Comparison of ENCODE assay signal across 8 cellular contexts in genomic region chrX:21839334-21840198, GRCh38. TPM values are rescaled to one million over a fixed set of nuclear protein-coding genes. Genes with fewer than 3 reads are reported as not detected.
DNase-seq lines count a peak whose midpoint lies in the region; ATAC-seq and FAIRE-seq lines count a peak whose summit lies in the region.

TSS of gene MBTPS2 (plus strand) at chrX:21839617. CDS start at chrX:21839735, 118 bp downstream.

- H3K27me3 Mint-ChIP-seq in activated CD8-positive, alpha-beta memory T cell treated with anti-CD3 and anti-CD28 coated beads, Interleukin-2, amount 10 ng/mL, durations not matched to agents 7 days and 5 days, result no peaks in the 10 kb centered on the region

- ATAC-seq in GM21381 (IDR thresholded peaks at IDR 0.05; ENCODE audit: unreplicated experiment), result peak; percentile 88
- ATAC-seq in activated CD8-positive, alpha-beta memory T cell treated with anti-CD3 and anti-CD28 coated beads, Interleukin-2, amount 10 ng/mL, durations not matched to agents 7 days and 5 days, result peak; percentile 94

- H3K36me3 Mint-ChIP-seq in activated CD8-positive, alpha-beta memory T cell treated with anti-CD3 and anti-CD28 coated beads, Interleukin-2, amount 10 ng/mL, durations not matched to agents 7 days and 5 days, result peaks cover 5% of the 10 kb centered on the region

- no peaks in the 10 kb centered on the region for H3K9me3 Mint-ChIP-seq in activated CD8-positive, alpha-beta memory T cell treated with anti-CD3 and anti-CD28 coated beads, Interleukin-2, amount 10 ng/mL, durations not matched to agents 7 days and 5 days (ENCODE audit: low read depth)

- no peaks in the 10 kb centered on the region for H3K9me3 ChIP-seq in mesodermal cell (ENCODE audit: control insufficient read depth, low read length)

- peaks cover 6% of the 10 kb centered on the region for H3K4me1 Mint-ChIP-seq in activated CD8-positive, alpha-beta memory T cell treated with anti-CD3 and anti-CD28 coated beads, Interleukin-2, amount 10 ng/mL, durations not matched to agents 7 days and 5 days

- H3K4me3 ChIP-seq in mesodermal cell (ENCODE audit: extremely low read depth, insufficient read depth, low read length, poor library complexity, severe bottlenecking), result peak within 1 kb of the TSS; percentile 60

- peak within 1 kb of the TSS; percentile 87 for H3K27ac Mint-ChIP-seq in activated CD8-positive, alpha-beta memory T cell treated with anti-CD3 and anti-CD28 coated beads, Interleukin-2, amount 10 ng/mL, durations not matched to agents 7 days and 5 days

- H3K27ac ChIP-seq in mesodermal cell (ENCODE audit: low read depth, low read length, severe bottlenecking), result peak within 1 kb of the TSS; percentile 45

- peak; percentile 73 for DNase-seq in Caki2 (ENCODE audit: low read depth)
- peak; percentile 51 for DNase-seq in HTR-8/SVneo (ENCODE audit: insufficient read length, low spot score)
- DNase-seq in NOMO-1 treated with dmso at 0.1 percent for 144 hours (lab: John Stamatoyannopoulos, UW; ENCODE audit: unreplicated experiment), result peak; percentile 53
- DNase-seq in activated CD8-positive, alpha-beta memory T cell treated with anti-CD3 and anti-CD28 coated beads, Interleukin-2, amount 10 ng/mL, durations not matched to agents 7 days and 5 days, result peak; percentile 88
- peak; percentile 50 for DNase-seq in stimulated activated CD8-positive, alpha-beta memory T cell treated with anti-CD3 and anti-CD28 coated beads, Interleukin-15, amount 100 ng/mL, for 24 hours (ENCODE audit: low read depth)

- in situ Hi-C loops in Caki2 (cut with HindIII; ENCODE audit: low pct_unique_long_range_greater_than_20kb, low sequenced_read_pairs), result no loop called here
- in situ Hi-C loops in endometrial microvascular endothelial cells (cut with HindIII; ENCODE audit: inconsistent ontology term, low pct_unique_long_range_greater_than_20kb, low sequenced_read_pairs), result no loop called here

- H3K4me1 ChIP-seq in mesodermal cell (ENCODE audit: control insufficient read depth, insufficient read depth, low read length, poor library complexity, severe bottlenecking), result no peaks in the 10 kb centered on the region

- CTCF ChIA-PET in activated CD8-positive, alpha-beta memory T cell treated with anti-CD3 and anti-CD28 coated beads, Interleukin-2, amount 10 ng/mL, durations not matched to agents 7 days and 5 days (lab: Charles Lee), result interaction anchor here (0.9 to 1.9 kb wide), 3 partner anchors 141 to 242 kb away, joined by 3 to 6 read pairs (median 3); no protein-coding TSS in a partner anchor

- 0% methylated on average over 4 to 18 of the region's 61 CpGs for WGBS in mesodermal cell (ENCODE audit: insufficient coverage in 2 of 2), 2 experiments

- peak within 1 kb of the TSS; percentile 89 for H3K4me3 Mint-ChIP-seq in activated CD8-positive, alpha-beta memory T cell treated with anti-CD3 and anti-CD28 coated beads, Interleukin-2, amount 10 ng/mL, durations not matched to agents 7 days and 5 days

- peak; percentile 88 for FAIRE-seq in HTR-8/SVneo (lab: Jason Lieb, UNC)

- peaks cover 8% of the 10 kb centered on the region for H3K36me3 ChIP-seq in mesodermal cell (ENCODE audit: control insufficient read depth, insufficient read depth, low read length)

RNA-seq across cellular contexts. Expression of gene MBTPS2, which starts in this region (rescaled TPM):
- total RNA-seq in Caki2 (2014; rRNA removed; shearing (Covaris generic); ENCODE audit: low replicate concordance), result 6.2 and 6.7 TPM in 2 replicates
- total RNA-seq in activated CD8-positive, alpha-beta memory T cell treated with anti-CD3 and anti-CD28 coated beads, Interleukin-2, amount 10 ng/mL, durations not matched to agents 7 days and 5 days, result 1 to 10 TPM; 6.0 to 8.9 TPM
- 11.7 TPM for total RNA-seq in endometrial microvascular endothelial cells (ENCODE audit: inconsistent ontology term)
- 16.4 TPM for polyA plus RNA-seq in mesodermal cell (2013, experiment 1 of 2)
- 16.7 TPM for polyA plus RNA-seq in mesodermal cell (2013, experiment 2 of 2)

Comparison
In these comparisons a context has a peak if more than half of its experiments do, and no peak if none do; other contexts are left out.
1. Peak in every context shown above with its lines: DNase-seq, ATAC-seq, H3K4me3 ChIP-seq and H3K27ac ChIP-seq.